ENCODE assay signal across 38 cellular contexts in the genomic region with DNA sequence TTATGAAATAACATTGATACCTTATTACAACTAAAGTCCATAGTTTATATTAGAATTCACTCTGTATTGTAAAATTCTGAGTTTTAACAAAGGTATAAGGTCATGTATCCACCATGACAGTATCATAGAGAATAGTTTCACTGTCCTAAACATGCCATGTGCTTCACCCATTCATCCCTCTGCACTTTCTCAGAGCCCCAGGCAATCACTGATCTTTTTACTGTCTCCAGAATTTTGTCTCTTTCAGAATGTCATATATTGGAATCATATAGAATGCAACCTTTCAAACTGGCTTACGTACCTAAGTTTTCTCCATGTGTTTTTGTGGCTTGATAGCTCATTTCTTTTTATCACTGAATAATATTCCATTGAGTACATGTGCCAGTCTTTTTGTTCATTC. TPM values are rescaled to one million over a fixed set of nuclear protein-coding genes. Genes with fewer than 3 reads are reported as not detected.
DNase-seq lines count a peak whose midpoint lies in the region; ATAC-seq, FAIRE-seq and TF ChIP-seq lines count a peak whose summit lies in the region.
"Had no signal": no experiment of that assay in that cellular context is flagged by ENCODE, and none has a peak within 500 bp of the region (broad histone marks: within the 10 kb centered on the region; RNA-seq: fewer than 3 reads in every experiment).

No MANE protein-coding gene starts in this region.

- POLR2A ChIA-PET in HepG2 (lab: Yijun Ruan, JAX): no interaction called here
- POLR2A ChIA-PET in activated CD8-positive, alpha-beta T cell treated with anti-CD3 and anti-CD28 coated beads, Interleukin-2, amount 10 ng/mL, durations not matched to agents 7 days and 5 days (lab: Charles Lee): no interaction called here

- ATAC-seq in HepG2: no peak
- ATAC-seq in right lobe of liver: no peak
- ATAC-seq in activated CD8-positive, alpha-beta T cell treated with anti-CD3 and anti-CD28 coated beads, Interleukin-2, amount 10 ng/mL, durations not matched to agents 7 days and 5 days: no peak
- ATAC-seq: A549; CD8-positive, alpha-beta T cell had no signal

- H3K36me3 Mint-ChIP-seq in activated CD8-positive, alpha-beta T cell treated with anti-CD3 and anti-CD28 coated beads, Interleukin-2, amount 10 ng/mL, durations not matched to agents 7 days and 5 days (ENCODE audit: low read depth): no peaks in the 10 kb centered on the region
- H3K36me3 Mint-ChIP-seq: CD4-positive, alpha-beta memory T cell; CD4-positive, CD25-positive, alpha-beta regulatory T cell; CD8-positive, alpha-beta memory T cell; CD8-positive, alpha-beta T cell had no signal

- no peaks in the 10 kb centered on the region for H3K4me1 ChIP-seq in HepG2 (ENCODE audit: insufficient read depth, low read length)
- no peaks in the 10 kb centered on the region for H3K4me1 ChIP-seq in right lobe of liver
- H3K4me1 ChIP-seq: A549; BE2C; BLaER1; BLaER1 treated with 17β-estradiol and CSF1 and Interleukin-3, amounts not matched to agents 10 nM and 100 nM had no signal

- no peaks in the 10 kb centered on the region for H3K79me2 ChIP-seq in HepG2 (ENCODE audit: insufficient read depth, low read length)

- no peaks in the 10 kb centered on the region for H3K27me3 ChIP-seq in HepG2 (ENCODE audit: control insufficient read depth in 1 of 2, insufficient read depth in 2 of 2, low read length in 2 of 2)
- H3K27me3 ChIP-seq in right lobe of liver: no peaks in the 10 kb centered on the region
- H3K27me3 ChIP-seq: BE2C; BLaER1; BLaER1 treated with 17β-estradiol and CSF1 and Interleukin-3, amounts not matched to agents 10 nM and 100 nM had no signal

- H3K9me3 Mint-ChIP-seq in activated CD8-positive, alpha-beta T cell treated with anti-CD3 and anti-CD28 coated beads, Interleukin-2, amount 10 ng/mL, durations not matched to agents 7 days and 5 days (ENCODE audit: insufficient read depth): no peaks in the 10 kb centered on the region
- H3K9me3 Mint-ChIP-seq: CD4-positive, alpha-beta memory T cell; CD4-positive, alpha-beta T cell; CD8-positive, alpha-beta memory T cell; CD8-positive, alpha-beta T cell had no signal

- H3K4me3 ChIP-seq in HepG2 (replicated peaks in 1 of 3; ENCODE audit: insufficient read depth in 1 of 3, low read depth in 2 of 3, low read length in 3 of 3) (no peak overlapping the region), right lobe of liver (no peak overlapping the region), coronary artery (no peak overlapping the region)
- H3K4me3 ChIP-seq: A549; BLaER1; BLaER1 treated with 17β-estradiol and CSF1 and Interleukin-3, amounts not matched to agents 10 nM and 100 nM had no signal

- FAIRE-seq in HepG2 (lab: Jason Lieb, UNC): no peak
- peak; percentile 34 for FAIRE-seq in G401.6 (lab: Jason Lieb, UNC)
- FAIRE-seq: A204.1, A549, D721Med had no signal

- CTCF ChIA-PET in HepG2 (lab: Yijun Ruan, JAX; ENCODE audit: low intra/inter-chr PET ratio, low total read pairs): no interaction called here
- CTCF ChIA-PET in activated CD8-positive, alpha-beta T cell treated with anti-CD3 and anti-CD28 coated beads, Interleukin-2, amount 10 ng/mL, durations not matched to agents 7 days and 5 days (lab: Charles Lee): interaction anchor here (1.4 kb wide), 1 partner anchor 11 kb away, joined by 4 read pairs; no protein-coding TSS in a partner anchor

- no peak overlapping the region for H3K9ac ChIP-seq in HepG2 (ENCODE audit: insufficient read depth, low read depth, low read length)
- H3K9ac ChIP-seq: BLaER1; BLaER1 treated with 17β-estradiol and CSF1 and Interleukin-3, amounts not matched to agents 10 nM and 100 nM had no signal

- DNase-seq in HepG2 (ENCODE audit: low spot score): no peak
- DNase-seq in right lobe of liver: no peak
- peak; percentile 92 for DNase-seq in SK-MEL-5 (ENCODE audit: low read depth, low spot score)
- DNase-seq in foreskin melanocyte: peak; percentile 80
- DNase-seq in GM03348 (ENCODE audit: low spot score): no peak
- no peak for DNase-seq in coronary artery (ENCODE audit: low spot score)
- DNase-seq in activated CD8-positive, alpha-beta T cell treated with anti-CD3 and anti-CD28 coated beads, Interleukin-2, amount 10 ng/mL, durations not matched to agents 7 days and 5 days: no peak
- DNase-seq: 8988T; ACHN; AML-193; BE2C; C1 segment of cervical spinal cord; Caco-2; Calu3; CD4-positive, alpha-beta memory T cell; CD4-positive, alpha-beta T cell; CD4-positive, CD25-positive, alpha-beta regulatory T cell; CD8-positive, alpha-beta memory T cell; CD8-positive, alpha-beta T cell; COR-L47; DMS 273 treated with DMSO at 0.1 percent for 48 hours; DMS153; DMS53; DMS79; DMS79 treated with DMSO at 0.1 percent for 48 hours; DND-41; EL had no signal

- WGBS in HepG2 (ENCODE audit: low lambda C conversion rate): 78% methylated on average over 1 of the region's 1 CpG
- WGBS in right lobe of liver (ENCODE audit: insufficient coverage, low coverage, low lambda C conversion rate, missing lambda C conversion rate): 80% methylated on average over 1 of the region's 1 CpG

- no peaks in the 10 kb centered on the region for H4K20me1 ChIP-seq in HepG2 (ENCODE audit: insufficient read depth, low read length)
- H4K20me1 ChIP-seq: BLaER1 had no signal

- TF ChIP-seq CTCF in HepG2 (CRISPR knock-in tag; IDR thresholded peaks at IDR 0.05) (no peak), right lobe of liver (IDR thresholded peaks at IDR 0.05) (no peak), coronary artery (IDR thresholded peaks at IDR 0.05) (no peak)

- no peak overlapping the region for H2AFZ ChIP-seq in HepG2 (ENCODE audit: low read length)

- no peak overlapping the region for H3K4me3 Mint-ChIP-seq in activated CD8-positive, alpha-beta T cell treated with anti-CD3 and anti-CD28 coated beads, Interleukin-2, amount 10 ng/mL, durations not matched to agents 7 days and 5 days
- H3K4me3 Mint-ChIP-seq: B cell; CD14-positive monocyte; CD4-positive, alpha-beta memory T cell; CD4-positive, alpha-beta T cell; CD4-positive, CD25-positive, alpha-beta regulatory T cell; CD8-positive, alpha-beta memory T cell; CD8-positive, alpha-beta T cell had no signal

- no peak overlapping the region for H3K27ac ChIP-seq in HepG2 (ENCODE audit: extremely low read length, insufficient read depth, low read length)
- H3K27ac ChIP-seq in right lobe of liver: no peak overlapping the region
- no peak overlapping the region for H3K27ac ChIP-seq in coronary artery
- H3K27ac ChIP-seq: 22Rv1; A549; BLaER1; BLaER1 treated with 17β-estradiol and CSF1 and Interleukin-3, amounts not matched to agents 10 nM and 100 nM; C4-2B had no signal

- no peak overlapping the region for H3K4me2 ChIP-seq in HepG2 (ENCODE audit: low read depth, low read length)
- H3K4me2 ChIP-seq: A549; BLaER1; BLaER1 treated with 17β-estradiol and CSF1 and Interleukin-3, amounts not matched to agents 10 nM and 100 nM had no signal

- BruUV-seq in HepG2 (replicated peaks; lab: Mats Ljungman, UMichigan): no TSS peak

- TF ChIP-seq EP300 in HepG2 (IDR thresholded peaks at IDR 0.05; ENCODE audit: low read depth in 2 of 2, low read length in 2 of 2): no peak
- no peak for TF ChIP-seq EP300 in HepG2 (CRISPR knock-in tag; IDR thresholded peaks at IDR 0.05; ENCODE audit: borderline replicate concordance)

- H3K9me3 ChIP-seq in HepG2 (ENCODE audit: low read length) (no peaks in the 10 kb centered on the region), right lobe of liver (no peaks in the 10 kb centered on the region)
- H3K9me3 ChIP-seq: A549; BE2C; BLaER1; BLaER1 treated with 17β-estradiol and CSF1 and Interleukin-3, amounts not matched to agents 10 nM and 100 nM; Caco-2 had no signal

- intact Hi-C loops in HepG2 (cut with micrococcal nuclease; ENCODE audit: unreplicated experiment): no loop called here
- intact Hi-C loops in right lobe of liver (cut with DNase I): no loop called here

- no peaks in the 10 kb centered on the region for H3K4me1 Mint-ChIP-seq in activated CD8-positive, alpha-beta T cell treated with anti-CD3 and anti-CD28 coated beads, Interleukin-2, amount 10 ng/mL, durations not matched to agents 7 days and 5 days (ENCODE audit: low read depth)
- H3K4me1 Mint-ChIP-seq: B cell; CD14-positive monocyte; CD4-positive, alpha-beta memory T cell; CD4-positive, CD25-positive, alpha-beta regulatory T cell; CD8-positive, alpha-beta memory T cell had no signal

- no peak for TF ChIP-seq POLR2A in HepG2 (IDR thresholded peaks at IDR 0.05; ENCODE audit: insufficient read depth in 1 of 2, low read depth in 2 of 2, low read length in 2 of 2)
- no peak for TF ChIP-seq POLR2A in right lobe of liver (IDR thresholded peaks at IDR 0.05)

- H3K36me3 ChIP-seq in HepG2 (replicated peaks in 1 of 2; ENCODE audit: control insufficient read depth in 1 of 2, insufficient read depth in 2 of 2, low read length in 2 of 2) (no peaks in the 10 kb centered on the region), right lobe of liver (no peaks in the 10 kb centered on the region)
- H3K36me3 ChIP-seq: BE2C, BLaER1 had no signal

- H3K27ac Mint-ChIP-seq in activated CD8-positive, alpha-beta T cell treated with anti-CD3 and anti-CD28 coated beads, Interleukin-2, amount 10 ng/mL, durations not matched to agents 7 days and 5 days: no peak overlapping the region
- H3K27ac Mint-ChIP-seq: B cell; CD14-positive monocyte; CD4-positive, alpha-beta memory T cell; CD4-positive, alpha-beta T cell; CD4-positive, CD25-positive, alpha-beta regulatory T cell; CD8-positive, alpha-beta memory T cell; CD8-positive, alpha-beta T cell had no signal

- TF ChIP-seq RAD21 in HepG2 (CRISPR knock-in tag; IDR thresholded peaks at IDR 0.05): no peak

- in situ Hi-C loops in HepG2 (cut with HindIII; ENCODE audit: extremely low pct_ligation_motif_present, low pct_unique_long_range_greater_than_20kb) (no loop called here), SK-MEL-5 (cut with HindIII; ENCODE audit: low pct_unique_long_range_greater_than_20kb, low sequenced_read_pairs) (no loop called here)

- H3K27me3 Mint-ChIP-seq in activated CD8-positive, alpha-beta T cell treated with anti-CD3 and anti-CD28 coated beads, Interleukin-2, amount 10 ng/mL, durations not matched to agents 7 days and 5 days (ENCODE audit: low read depth): no peaks in the 10 kb centered on the region
- H3K27me3 Mint-ChIP-seq: B cell; CD4-positive, alpha-beta T cell had no signal

RNA-seq across cellular contexts. Expression of a gene that starts 33.9 kb away (rescaled TPM):
- total RNA-seq in HepG2 (2016; rRNA removed; fragmentation: Illumina TruSeq; extraction: Trizol) (not detected in 2 replicates), right lobe of liver (1 to 10 TPM in 3 of 6 experiments, under 1 TPM in 3; 0.43 to 5.1 (median 1.0) TPM)
- total RNA-seq in HepG2 (2016; cell fraction: cytosol; rRNA removed; fragmentation: Illumina TruSeq; extraction: Trizol; ENCODE audit: low read depth): not detected in 2 replicates
- not detected in 2 replicates for total RNA-seq in HepG2 (2016; cell fraction: insoluble cytoplasmic fraction; rRNA removed; fragmentation: Illumina TruSeq; extraction: Trizol)
- total RNA-seq in HepG2 (2016; cell fraction: membrane; rRNA removed; fragmentation: Illumina TruSeq; extraction: Trizol): not detected in 2 replicates
- total RNA-seq in HepG2 (2016; cell fraction: nucleus; rRNA removed; fragmentation: Illumina TruSeq; extraction: Trizol): not detected in 2 replicates
- not detected in 2 replicates for polyA plus RNA-seq in HepG2 (2011; rRNA removed)
- not detected in 2 replicates for polyA plus RNA-seq in HepG2 (2011; cell fraction: cytosol; rRNA removed)
- not detected in 2 replicates for polyA plus RNA-seq in HepG2 (2011; cell fraction: nucleus; rRNA removed)
- 0.11 TPM in 1 of 2 replicates, not detected in the other for polyA plus RNA-seq in HepG2 (2012)
- polyA plus RNA-seq in HepG2 (2016; cell fraction: cytosol; fragmentation: Illumina TruSeq; extraction: Trizol; ENCODE audit: low read depth): not detected in 2 replicates
- polyA plus RNA-seq in HepG2 (2016; cell fraction: insoluble cytoplasmic fraction; fragmentation: Illumina TruSeq; extraction: Trizol; ENCODE audit: low read depth): not detected in 2 replicates
- not detected in 2 replicates for polyA plus RNA-seq in HepG2 (2016; cell fraction: membrane; fragmentation: Illumina TruSeq; extraction: Trizol; ENCODE audit: low read depth)
- polyA plus RNA-seq in HepG2 (2016; cell fraction: nucleus; fragmentation: Illumina TruSeq; extraction: Trizol; ENCODE audit: insufficient read depth, low read depth): not detected in 2 replicates
- polyA minus RNA-seq in HepG2 (2011; rRNA and poly(A)+ RNA removed; ENCODE audit: low replicate concordance): 0.44 TPM in 1 of 2 replicates, not detected in the other
- not detected in 2 replicates for polyA minus RNA-seq in HepG2 (2011; cell fraction: cytosol; rRNA and poly(A)+ RNA removed)
- polyA minus RNA-seq in HepG2 (2011; cell fraction: nucleus; rRNA and poly(A)+ RNA removed): not detected in 2 replicates
- 179 and 186 TPM in 2 replicates for total RNA-seq in SK-MEL-5 (2014; rRNA removed; shearing (Covaris generic))
- polyA plus RNA-seq in SK-MEL-5 (2015; cell fraction: cytosol; rRNA removed): 221 and 235 TPM in 2 replicates
- 51.3 and 60.2 TPM in 2 replicates for polyA plus RNA-seq in SK-MEL-5 (2015; cell fraction: nucleus; rRNA removed)
- total RNA-seq in activated CD8-positive, alpha-beta T cell treated with anti-CD3 and anti-CD28 coated beads, Interleukin-2, amount 10 ng/mL, durations not matched to agents 7 days and 5 days: 1 to 10 TPM; 3.8 to 4.3 TPM
- total RNA-seq: A172; CD4-positive, alpha-beta T cell; CD8-positive, alpha-beta T cell had no signal

Comparison
In these comparisons a context has a peak if more than half of its experiments do, and no peak if none do; other contexts are left out.
1. DNase-seq: peak in SK-MEL-5 (single experiment) and foreskin melanocyte (single experiment); none in HepG2 (single experiment), right lobe of liver (0 of 3), GM03348 (single experiment), coronary artery (single experiment) and activated CD8-positive, alpha-beta T cell treated with anti-CD3 and anti-CD28 coated beads, Interleukin-2, amount 10 ng/mL, durations not matched to agents 7 days and 5 days (single experiment).
2. RNA of a gene that starts 33.9 kb away (total RNA-seq): 179 to 186 TPM in SK-MEL-5; 3.8 to 4.3 TPM in activated CD8-positive, alpha-beta T cell treated with anti-CD3 and anti-CD28 coated beads, Interleukin-2, amount 10 ng/mL, durations not matched to agents 7 days and 5 days, 0.43 to 5.1 TPM in right lobe of liver and not detected in HepG2; every median in the first group is over 10 times any median in the second.